Comparison of ENCODE assay signal across 2 cellular contexts in genomic region chr3:10263549-10264363, GRCh38.
TF ChIP-seq lines count a peak whose summit lies in the region.

No MANE protein-coding gene starts in this region.

TF ChIP-seq in IMR-90, 13 proteins besides CTCF, POLR2A, EP300 and RAD21:
- TF ChIP-seq MAFK (IDR thresholded peaks at IDR 0.05; ENCODE audit: low read depth, low read length) (no peak), RFX5 (IDR thresholded peaks at IDR 0.05; ENCODE audit: low read depth, low read length) (no peak)

TF ChIP-seq in H1, 55 proteins besides CTCF, POLR2A, EP300 and RAD21:
- TF ChIP-seq EGR1 (IDR thresholded peaks at IDR 0.05; ENCODE audit: borderline replicate concordance, low read depth, low read length) (peak; percentile 98), CBX5 (IDR thresholded peaks at IDR 0.05; ENCODE audit: low read depth, low read length) (no peak), SIN3A (conservative IDR thresholded peaks at IDR 0.05 in 1 of 2, IDR thresholded peaks at IDR 0.05 in 1 of 2; ENCODE audit: low read depth in 1 of 2, low read length in 2 of 2) (no peak), E2F6 (IDR thresholded peaks at IDR 0.05) (0 out of 2 replicates have a peak, but pooled peaks have one; percentile 37), CREB1 (IDR thresholded peaks at IDR 0.05) (no peak), SIX5 (IDR thresholded peaks at IDR 0.05; ENCODE audit: low read depth, low read length) (no peak), TAF1 (IDR thresholded peaks at IDR 0.05; ENCODE audit: low read depth, low read length) (no peak), JUN (IDR thresholded peaks at IDR 0.05; ENCODE audit: low read depth, low read length) (no peak), TEAD4 (IDR thresholded peaks at IDR 0.05; ENCODE audit: low read depth, low read length) (no peak), USF2 (IDR thresholded peaks at IDR 0.05; ENCODE audit: low read length) (no peak), RXRA (IDR thresholded peaks at IDR 0.05; ENCODE audit: insufficient read depth, low read depth, low read length) (no peak), TCF12 (IDR thresholded peaks at IDR 0.05; ENCODE audit: low read depth, low read length) (no peak), KDM4A (IDR thresholded peaks at IDR 0.05; ENCODE audit: low read depth, low read length, severe bottlenecking) (no peak), POU5F1 (IDR thresholded peaks at IDR 0.05; ENCODE audit: low read depth, low read length) (no peak), CEBPB (IDR thresholded peaks at IDR 0.05; ENCODE audit: low read depth, low read length) (no peak), KDM1A (IDR thresholded peaks at IDR 0.05; ENCODE audit: borderline replicate concordance, low read length) (no peak), CHD2 (IDR thresholded peaks at IDR 0.05; ENCODE audit: low read length) (no peak)
TF ChIP-seq in H1: peak in this region for 2.
